Comparison of ENCODE assay signal across 1 cellular context in genomic region chr6:19860235-19860877, GRCh38.
TF ChIP-seq lines count a peak whose summit lies in the region.

No MANE protein-coding gene starts in this region.

TF ChIP-seq in HepG2, 621 proteins besides CTCF, POLR2A, EP300 and RAD21 (continued from another document):
- TF ChIP-seq PRDM15 (CRISPR knock-in tag; IDR thresholded peaks at IDR 0.05) (no peak), MXI1 (IDR thresholded peaks at IDR 0.05; ENCODE audit: borderline replicate concordance, low read depth, low read length) (no peak), ZNF20 (CRISPR knock-in tag; IDR thresholded peaks at IDR 0.05) (no peak), ZNF460 (CRISPR knock-in tag; IDR thresholded peaks at IDR 0.05; ENCODE audit: borderline replicate concordance) (no peak), SATB2 (CRISPR knock-in tag; IDR thresholded peaks at IDR 0.05) (no peak), ZNF34 (CRISPR knock-in tag; IDR thresholded peaks at IDR 0.05; ENCODE audit: borderline replicate concordance) (no peak), SMAD1 (CRISPR knock-in tag; IDR thresholded peaks at IDR 0.05; ENCODE audit: borderline replicate concordance, low read depth) (no peak)
